Comparison of ENCODE assay signal across 8 cellular contexts in the genomic region with DNA sequence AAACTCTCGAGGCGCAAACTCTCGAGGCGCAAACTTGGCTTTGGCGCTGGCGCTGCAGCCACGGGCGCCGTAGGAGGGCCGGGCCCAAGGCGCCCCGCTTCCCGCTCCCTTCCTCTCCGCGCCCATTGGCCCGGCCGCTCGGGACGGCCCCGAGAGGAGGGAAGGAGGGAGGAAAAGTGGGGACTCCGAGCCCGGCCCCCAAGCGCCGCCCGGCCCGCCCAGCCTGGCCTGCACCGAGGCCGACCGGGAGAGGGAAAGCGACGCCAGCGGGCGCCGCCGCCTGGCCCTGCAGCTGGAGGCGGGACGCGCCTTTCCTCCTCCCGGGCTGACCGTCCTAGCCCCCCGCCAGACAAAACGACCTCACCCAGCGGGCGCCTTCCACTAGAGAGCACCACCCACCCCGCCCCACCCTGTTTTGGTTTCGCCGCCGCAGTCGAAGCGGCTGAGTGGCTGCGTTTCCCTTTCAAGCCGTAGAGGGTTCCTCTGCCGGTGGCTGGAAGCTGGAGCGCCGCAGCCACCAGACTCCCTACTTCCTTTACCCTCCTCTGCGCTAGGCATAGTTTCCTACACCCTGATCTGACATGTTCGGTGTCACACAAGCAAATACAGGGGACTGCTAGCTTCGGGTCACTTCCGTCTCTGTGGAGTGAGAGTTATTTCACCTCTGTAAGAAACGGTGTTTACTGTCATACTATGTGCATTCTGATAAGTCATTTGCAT. TPM values are rescaled to one million over a fixed set of nuclear protein-coding genes. Genes with fewer than 3 reads are reported as not detected.
DNase-seq lines count a peak whose midpoint lies in the region; ATAC-seq and TF ChIP-seq lines count a peak whose summit lies in the region.

A gene with protein sequence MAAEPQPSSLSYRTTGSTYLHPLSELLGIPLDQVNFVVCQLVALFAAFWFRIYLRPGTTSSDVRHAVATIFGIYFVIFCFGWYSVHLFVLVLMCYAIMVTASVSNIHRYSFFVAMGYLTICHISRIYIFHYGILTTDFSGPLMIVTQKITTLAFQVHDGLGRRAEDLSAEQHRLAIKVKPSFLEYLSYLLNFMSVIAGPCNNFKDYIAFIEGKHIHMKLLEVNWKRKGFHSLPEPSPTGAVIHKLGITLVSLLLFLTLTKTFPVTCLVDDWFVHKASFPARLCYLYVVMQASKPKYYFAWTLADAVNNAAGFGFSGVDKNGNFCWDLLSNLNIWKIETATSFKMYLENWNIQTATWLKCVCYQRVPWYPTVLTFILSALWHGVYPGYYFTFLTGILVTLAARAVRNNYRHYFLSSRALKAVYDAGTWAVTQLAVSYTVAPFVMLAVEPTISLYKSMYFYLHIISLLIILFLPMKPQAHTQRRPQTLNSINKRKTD (minus strand): TSS at position 78 of the 720 bp plus-strand sequence. CDS start 235 bp downstream, outside the sequence.

- CTCF ChIA-PET in mammary epithelial cell (lab: Charles Lee; ENCODE audit: low non-redundant PET), result interaction anchor here (0.6 to 0.7 kb wide), 3 partner anchors 29 to 1682 kb away, joined by 3 read pairs; no protein-coding TSS in a partner anchor

- H4K20me1 ChIP-seq in mammary epithelial cell (ENCODE audit: insufficient read depth, low read length), result no peaks in the 10 kb centered on the region

- peak within 1 kb of the TSS; percentile 96 for H3K4me2 ChIP-seq in mammary epithelial cell (ENCODE audit: insufficient read depth, low read depth, low read length)

- dilution Hi-C loops in mammary epithelial cell (cut with HindIII; ENCODE audit: low sequenced_read_pairs), result no loop called here

- peak within 1 kb of the TSS; percentile 89 for H3K9ac ChIP-seq in mammary epithelial cell (ENCODE audit: insufficient read depth, low read length)

- intact Hi-C loops in mammary epithelial cell (cut with micrococcal nuclease), result loop anchor here (1.0 to 10.0 kb wide), 4 partner anchors 86 to 798 kb away; partner anchors contain the start of gene CDKAL1

- DNase-seq in A172 (ENCODE audit: low spot score) (peak; percentile 72), NCI-H2107 (lab: John Stamatoyannopoulos, UW) (peak; percentile 56), UCSD-AML1 (lab: John Stamatoyannopoulos, UW; ENCODE audit: unreplicated experiment) (peak; percentile 94), mammary epithelial cell (peak; percentile 96), iris pigment epithelial cell (ENCODE audit: low read depth) (peak; percentile 92)
- DNase-seq in stimulated activated CD4-positive, alpha-beta T cell treated with anti-CD3 and anti-CD28 coated beads, Interleukin-12 subunit alpha, Interleukin-12 subunit beta, amount 100 ng/mL, for 24 hours (ENCODE audit: low read depth in 2 of 2), result peak; percentile 46 to 65

- H3K4me1 ChIP-seq in mammary epithelial cell (ENCODE audit: insufficient read depth, low read length), result peaks cover 21% of the 10 kb centered on the region

- H3K9me3 ChIP-seq in mammary epithelial cell (replicated peaks; ENCODE audit: insufficient read depth, low read length), result no peaks in the 10 kb centered on the region

- no peaks in the 10 kb centered on the region for H3K27me3 ChIP-seq in mammary epithelial cell (ENCODE audit: insufficient read depth, low read length)

- no TSS peak for BruUV-seq in mammary epithelial cell (replicated peaks; lab: Mats Ljungman, UMichigan)

- H3K36me3 ChIP-seq in mammary epithelial cell (ENCODE audit: insufficient read depth, low read length), result no peaks in the 10 kb centered on the region

- peaks cover 34% of the 10 kb centered on the region for H3K79me2 ChIP-seq in mammary epithelial cell (ENCODE audit: insufficient read depth, low read length)

- 0% methylated on average over 9 of the region's 60 CpGs for WGBS in mammary epithelial cell (ENCODE audit: low coverage, missing lambda C conversion rate)

- in situ Hi-C loops in mammary epithelial cell (cut with MboI; ENCODE audit: low sequenced_read_pairs in 2 of 2), result no loop called here

- H3K27ac ChIP-seq in mammary epithelial cell (ENCODE audit: insufficient read depth, low read depth, low read length), result peak within 1 kb of the TSS; percentile 92

- H2AFZ ChIP-seq in mammary epithelial cell (ENCODE audit: low read depth, low read length), result peak within 1 kb of the TSS; percentile 96

- TF ChIP-seq CTCF in mammary epithelial cell (conservative IDR thresholded peaks at IDR 0.05 in 1 of 2, IDR thresholded peaks at IDR 0.05 in 1 of 2; ENCODE audit: extremely low read depth in 1 of 2, insufficient read depth in 1 of 2, low read depth in 1 of 2, low read length in 2 of 2), result peak in 1 of 2 donors; percentile 23

- peak within 1 kb of the TSS; percentile 65 to 80 (median 80) for H3K4me3 ChIP-seq in mammary epithelial cell (replicated peaks in 1 of 3; ENCODE audit: insufficient read depth in 1 of 3, low read depth in 2 of 3, low read length in 3 of 3)

- ATAC-seq in GM18519 (IDR thresholded peaks at IDR 0.05; ENCODE audit: low FRiP score, unreplicated experiment) (peak; percentile 62), HG03039 (IDR thresholded peaks at IDR 0.05; ENCODE audit: unreplicated experiment) (peak; percentile 82)

RNA-seq across cellular contexts. Expression of the gene that starts here (rescaled TPM):
- total RNA-seq in A172 (2014; rRNA removed; shearing (Covaris generic)), result 6.2 and 10.3 TPM in 2 replicates
- 1 to 10 TPM; 2.3 to 8.2 TPM for total RNA-seq in mammary epithelial cell
- polyA plus RNA-seq in mammary epithelial cell, result 4.6 TPM
- polyA minus RNA-seq in mammary epithelial cell, result 12.7 TPM

Comparison
In these comparisons a context has a peak if more than half of its experiments do, and no peak if none do; other contexts are left out.
1. Peak in every context shown above with its lines: DNase-seq, ATAC-seq, H3K4me3 ChIP-seq and H3K27ac ChIP-seq.